In the genomic region with DNA sequence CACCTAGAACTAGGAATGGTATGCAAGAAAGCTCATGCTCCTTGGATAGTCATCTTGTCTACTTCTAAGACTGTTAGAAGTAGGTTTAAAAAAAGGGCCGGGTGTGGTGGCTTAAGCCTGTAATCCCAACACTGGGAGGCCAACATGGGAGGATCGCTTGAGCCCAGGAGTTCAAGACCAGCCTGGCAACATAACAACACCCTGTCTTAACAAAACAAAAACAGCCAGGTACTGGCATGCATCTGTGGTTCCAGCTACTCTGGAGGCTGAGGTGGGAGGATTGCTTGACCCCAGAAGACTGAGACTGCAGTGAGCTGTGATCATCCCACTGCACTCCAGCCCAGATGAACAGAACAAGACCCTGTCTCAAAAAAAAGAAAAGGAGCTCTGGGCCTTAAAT, we compare ENCODE assay signal across 1 cellular context.
TF ChIP-seq lines count a peak whose summit lies in the region.

No MANE protein-coding gene starts in this region.

TF ChIP-seq in GM23338, 12 proteins besides CTCF, POLR2A, EP300 and RAD21:
- TF ChIP-seq EZH2 (IDR thresholded peaks at IDR 0.05; ENCODE audit: low read depth, unreplicated experiment) = no peak
